ENCODE assay signal across 26 cellular contexts in genomic region chr16:59060212-59060611, GRCh38.
DNase-seq lines count a peak whose midpoint lies in the region; ATAC-seq and TF ChIP-seq lines count a peak whose summit lies in the region.
"Had no signal": no experiment of that assay in that cellular context is flagged by ENCODE, and none has a peak within 500 bp of the region (broad histone marks: within the 10 kb centered on the region; RNA-seq: fewer than 3 reads in every experiment).

No MANE protein-coding gene starts in this region.

- H3K27me3 ChIP-seq in AG04450 (ENCODE audit: control insufficient read depth, insufficient read depth, low read length) (no peaks in the 10 kb centered on the region), foreskin keratinocyte (no peaks in the 10 kb centered on the region)
- H3K27me3 ChIP-seq: breast epithelium, MG63, testis had no signal

- no peaks in the 10 kb centered on the region for H3K36me3 Mint-ChIP-seq in activated naive CD4-positive, alpha-beta T cell treated with anti-CD3 and anti-CD28 coated beads, Interleukin-2, amount 50 U/mL, for 72 hours
- H3K36me3 Mint-ChIP-seq: activated naive CD4-positive, alpha-beta T cell treated with anti-CD3 and anti-CD28 coated beads, Interleukin-2, amount 50 U/mL, for 24 hours; memory B cell; naive thymus-derived CD4-positive, alpha-beta T cell; stimulated activated effector memory CD8-positive, alpha-beta T cell treated with anti-CD3 and anti-CD28 coated beads, Interleukin-12 subunit alpha, Interleukin-12 subunit beta, amount 100 ng/mL, for 72 hours had no signal

- POLR2A ChIA-PET in AG04450 (lab: Yijun Ruan, JAX): no interaction called here

- CTCF ChIA-PET in AG04450 (lab: Charles Lee): no interaction called here

- no peak for ATAC-seq in foreskin keratinocyte
- no peak for ATAC-seq in GM21390 (IDR thresholded peaks at IDR 0.05; ENCODE audit: unreplicated experiment)
- no peak for ATAC-seq in activated naive CD4-positive, alpha-beta T cell treated with anti-CD3 and anti-CD28 coated beads, Interleukin-2, amount 50 U/mL, for 72 hours
- ATAC-seq in HG02763 (IDR thresholded peaks at IDR 0.05; ENCODE audit: unreplicated experiment): no peak
- ATAC-seq in GM18519 (IDR thresholded peaks at IDR 0.05; ENCODE audit: low FRiP score, unreplicated experiment): no peak
- ATAC-seq: A549; activated CD4-positive, alpha-beta T cell treated with anti-CD3 and anti-CD28 coated beads for 36 hours; HepG2; naive thymus-derived CD4-positive, alpha-beta T cell; Right ventricle myocardium inferior; sciatic nerve; stimulated activated effector memory CD8-positive, alpha-beta T cell treated with anti-CD3 and anti-CD28 coated beads, Interleukin-12 subunit alpha, Interleukin-12 subunit beta, amount 100 ng/mL, for 72 hours had no signal

- H3K4me1 ChIP-seq in foreskin keratinocyte: no peaks in the 10 kb centered on the region
- H3K4me1 ChIP-seq: A549, breast epithelium, HAP-1, testis had no signal

- no peaks in the 10 kb centered on the region; the same call in none of the 2 replicates for H3K9me3 ChIP-seq in AG04450 (ENCODE audit: control insufficient read depth, insufficient read depth, low read length)
- H3K9me3 ChIP-seq: A549, breast epithelium, HAP-1, MG63, testis had no signal

- H3K4me3 ChIP-seq in AG04450 (ENCODE audit: low read depth, low read length): no peak overlapping the region
- no peak overlapping the region for H3K4me3 ChIP-seq in astrocyte of the spinal cord (ENCODE audit: low read depth, low read length)
- H3K4me3 ChIP-seq: A549, breast epithelium, HAP-1, MG63, testis had no signal

- no peak overlapping the region for H3K27ac Mint-ChIP-seq in activated naive CD4-positive, alpha-beta T cell treated with anti-CD3 and anti-CD28 coated beads, Interleukin-2, amount 50 U/mL, for 72 hours
- H3K27ac Mint-ChIP-seq: activated CD4-positive, alpha-beta T cell treated with anti-CD3 and anti-CD28 coated beads for 36 hours; activated naive CD4-positive, alpha-beta T cell treated with anti-CD3 and anti-CD28 coated beads, Interleukin-2, amount 50 U/mL, for 24 hours; activated T-helper 1 cell treated with anti-CD3 and anti-CD28 coated beads, Interleukin-12 subunit alpha, Interleukin-12 subunit beta, Interleukin-2, Interleukin-4 antibody, amounts not matched to agents 30 ng/mL and 10 ng/mL and 1 ng/mL, durations not matched to agents 14 hours and 24 hours and 36 hours; CD14-positive monocyte; memory B cell; naive thymus-derived CD4-positive, alpha-beta T cell; stimulated activated effector memory CD8-positive, alpha-beta T cell treated with anti-CD3 and anti-CD28 coated beads, Interleukin-12 subunit alpha, Interleukin-12 subunit beta, amount 100 ng/mL, for 72 hours had no signal

- in situ Hi-C loops in astrocyte of the spinal cord (cut with HindIII; ENCODE audit: low sequenced_read_pairs): no loop called here

- peaks cover 7 to 8% of the 10 kb centered on the region in 2 donors for H3K9me3 Mint-ChIP-seq in activated naive CD4-positive, alpha-beta T cell treated with anti-CD3 and anti-CD28 coated beads, Interleukin-2, amount 50 U/mL, for 72 hours
- H3K9me3 Mint-ChIP-seq: activated T-helper 1 cell treated with anti-CD3 and anti-CD28 coated beads, Interleukin-12 subunit alpha, Interleukin-12 subunit beta, Interleukin-2, Interleukin-4 antibody, amounts not matched to agents 30 ng/mL and 10 ng/mL and 1 ng/mL, durations not matched to agents 14 hours and 24 hours and 36 hours had no signal

- H3K27ac ChIP-seq in AG04450 (ENCODE audit: low read depth, low read length) (no peak overlapping the region), foreskin keratinocyte (no peak overlapping the region)
- H3K27ac ChIP-seq: A549, testis had no signal

- TF ChIP-seq CTCF in AG04450 (IDR thresholded peaks at IDR 0.05; ENCODE audit: low read depth, low read length): no peak
- TF ChIP-seq CTCF in astrocyte of the spinal cord (IDR thresholded peaks at IDR 0.05; ENCODE audit: low read depth, low read length): no peak
- no peak for TF ChIP-seq CTCF in foreskin keratinocyte (conservative IDR thresholded peaks at IDR 0.05)

- DNase-seq in AG04450 (ENCODE audit: low read depth, low spot score) (peak; percentile 3), HS-27A (ENCODE audit: low read depth) (peak; percentile 77), astrocyte of the spinal cord (ENCODE audit: low read depth, low spot score) (peak; percentile 62), foreskin keratinocyte (peak; percentile 31 to 78)
- DNase-seq in activated naive CD4-positive, alpha-beta T cell treated with anti-CD3 and anti-CD28 coated beads, Interleukin-2, amount 50 U/mL, for 72 hours (ENCODE audit: low spot score in 2 of 2): no peak
- DNase-seq: activated CD4-positive, alpha-beta T cell treated with anti-CD3 and anti-CD28 coated beads for 36 hours; dermis blood vessel endothelial cell; MG63; naive thymus-derived CD4-positive, alpha-beta T cell; NCI-H1436; NCI-H526 treated with DMSO at 0.1 percent for 48 hours; testis had no signal

Comparison
In these comparisons a context has a peak if more than half of its experiments do, and no peak if none do; other contexts are left out.
1. DNase-seq: peak in AG04450 (single experiment), HS-27A (single experiment), astrocyte of the spinal cord (single experiment) and foreskin keratinocyte (2 of 2); none in activated naive CD4-positive, alpha-beta T cell treated with anti-CD3 and anti-CD28 coated beads, Interleukin-2, amount 50 U/mL, for 72 hours (0 of 2).